In genomic region chr4:88227734-88228133, GRCh38 we compare ENCODE assay signal across 7 cellular contexts.
"Had no signal": no experiment of that assay in that cellular context is flagged by ENCODE, and none has a peak within 500 bp of the region (broad histone marks: within the 10 kb centered on the region; RNA-seq: fewer than 3 reads in every experiment).

No MANE protein-coding gene starts in this region.

- H3K27ac Mint-ChIP-seq: IgD-negative memory B cell had no signal

- H3K27ac ChIP-seq: HL-60 had no signal

- H3K36me3 Mint-ChIP-seq: IgD-negative memory B cell had no signal

- H3K4me3 ChIP-seq: K562 had no signal

- ATAC-seq: HepG2, K562 had no signal

- H3K27me3 Mint-ChIP-seq: IgD-negative memory B cell had no signal

- DNase-seq: IMR-90, KBM-7 had no signal

- FAIRE-seq: HepG2, HTR-8/SVneo, K562 had no signal
